8 cellular contexts compared by ENCODE assay signal in genomic region chr1:41672641-41673313, GRCh38.
DNase-seq lines count a peak whose midpoint lies in the region; ATAC-seq and TF ChIP-seq lines count a peak whose summit lies in the region.

No MANE protein-coding gene starts in this region.

- H2AFZ ChIP-seq in hepatocyte = no peak overlapping the region

- no peaks in the 10 kb centered on the region for H3K36me3 ChIP-seq in BLaER1
- no peaks in the 10 kb centered on the region for H3K36me3 ChIP-seq in HEK293 (ENCODE audit: control insufficient read depth in 2 of 2, insufficient read depth in 1 of 2, low read length in 2 of 2)
- no peaks in the 10 kb centered on the region for H3K36me3 ChIP-seq in hepatocyte (replicated peaks; ENCODE audit: insufficient read depth, low read depth)
- no peaks in the 10 kb centered on the region for H3K36me3 ChIP-seq in adrenal gland (replicated peaks in 1 of 2)

- DNase-seq in hepatocyte (ENCODE audit: low spot score) = no peak
- DNase-seq in adrenal gland = no peak
- no peak for DNase-seq in activated CD8-positive, alpha-beta memory T cell treated with anti-CD3 and anti-CD28 coated beads, Interleukin-2, amount 50 U/mL, for 4 hours

- TF ChIP-seq CTCF in HEK293 (tag by site-specific recombination; IDR thresholded peaks at IDR 0.05) (no peak), hepatocyte (IDR thresholded peaks at IDR 0.05; ENCODE audit: poor library complexity) (no peak), adrenal gland (IDR thresholded peaks at IDR 0.05) (no peak)

- no peaks in the 10 kb centered on the region for H3K79me2 ChIP-seq in hepatocyte

- no peaks in the 10 kb centered on the region for H3K36me3 Mint-ChIP-seq in activated T-helper 17 cell treated with anti-CD3 and anti-CD28 coated beads, Interleukin-2, amount 50 U/mL, for 72 hours (ENCODE audit: low read depth)

- CTCF ChIA-PET in HEK293 (lab: Yijun Ruan, JAX) = interaction anchor here (0.6 to 1.4 kb wide), 7 partner anchors 9 to 401 kb away, joined by 3 to 5 read pairs (median 3); no protein-coding TSS in a partner anchor

- H3K27ac ChIP-seq in BLaER1 (peak overlapping the region; percentile 86), HEK293 (ENCODE audit: extremely low read depth, low read depth, low read length) (no peak overlapping the region), hepatocyte (peak overlapping the region; percentile 85), adrenal gland (peak overlapping the region in 1 of 5 donors; percentile 8)

- H3K4me1 ChIP-seq in BLaER1 (peaks cover 98% of the 10 kb centered on the region), HEK293 (ENCODE audit: control insufficient read depth, insufficient read depth, low read length) (no peaks in the 10 kb centered on the region), hepatocyte (ENCODE audit: insufficient read depth) (peaks cover 16% of the 10 kb centered on the region), adrenal gland (replicated peaks in 1 of 2) (peaks cover 0 to 12% of the 10 kb centered on the region in 2 donors)

- H3K27me3 ChIP-seq in BLaER1 (no peaks in the 10 kb centered on the region), hepatocyte (no peaks in the 10 kb centered on the region), adrenal gland (no peaks in the 10 kb centered on the region)

- no peak for ATAC-seq in activated T-helper 17 cell treated with anti-CD3 and anti-CD28 coated beads, Interleukin-2, amount 50 U/mL, for 72 hours (replicated peaks)
- ATAC-seq in HG03469 (IDR thresholded peaks at IDR 0.05; ENCODE audit: unreplicated experiment) = no peak
- no peak for ATAC-seq in HG03342 (IDR thresholded peaks at IDR 0.05; ENCODE audit: unreplicated experiment)

- peaks cover 44% of the 10 kb centered on the region for H3K4me1 Mint-ChIP-seq in activated T-helper 17 cell treated with anti-CD3 and anti-CD28 coated beads, Interleukin-2, amount 50 U/mL, for 72 hours

- H3K4me3 Mint-ChIP-seq in activated T-helper 17 cell treated with anti-CD3 and anti-CD28 coated beads, Interleukin-2, amount 50 U/mL, for 72 hours = peak overlapping the region; percentile 57

- H3K9ac ChIP-seq in BLaER1 = peak overlapping the region; percentile 59

- H3K27ac Mint-ChIP-seq in activated T-helper 17 cell treated with anti-CD3 and anti-CD28 coated beads, Interleukin-2, amount 50 U/mL, for 72 hours = peak overlapping the region; percentile 86

- no peaks in the 10 kb centered on the region for H3K9me3 ChIP-seq in BLaER1
- no peaks in the 10 kb centered on the region for H3K9me3 ChIP-seq in HEK293 (ENCODE audit: control insufficient read depth, insufficient read depth, low read depth, low read length)
- no peaks in the 10 kb centered on the region for H3K9me3 ChIP-seq in hepatocyte (ENCODE audit: low read depth)
- H3K9me3 ChIP-seq in adrenal gland (replicated peaks in 1 of 3) = no peaks in the 10 kb centered on the region

- H3K4me3 ChIP-seq in BLaER1 (peak overlapping the region; percentile 56), HEK293 (ENCODE audit: low read depth, low read length) (no peak overlapping the region), hepatocyte (no peak overlapping the region), adrenal gland (no peak overlapping the region)

- TF ChIP-seq POLR2A in adrenal gland (IDR thresholded peaks at IDR 0.05) = no peak

- H4K20me1 ChIP-seq in BLaER1 (no peaks in the 10 kb centered on the region), hepatocyte (ENCODE audit: insufficient read depth, poor library complexity, severe bottlenecking) (no peaks in the 10 kb centered on the region)

- H3K27me3 Mint-ChIP-seq in activated T-helper 17 cell treated with anti-CD3 and anti-CD28 coated beads, Interleukin-2, amount 50 U/mL, for 72 hours = no peaks in the 10 kb centered on the region

- H3K4me2 ChIP-seq in BLaER1 (peak overlapping the region; percentile 91), hepatocyte (peak overlapping the region; percentile 25)

- 44% methylated on average over 9 of the region's 9 CpGs for WGBS in hepatocyte (ENCODE audit: low lambda C conversion rate, missing lambda C conversion rate)
- WGBS in adrenal gland, 4 donors = 73 to 83% (median 77%) methylated on average over 9 of the region's 9 CpGs

- POLR2A ChIA-PET in HEK293 (lab: Yijun Ruan, JAX) = interaction anchor here (1.1 kb wide), 1 partner anchor 37 kb away, joined by 3 read pairs; no protein-coding TSS in a partner anchor

- H3K9me2 ChIP-seq in hepatocyte (replicated peaks; ENCODE audit: insufficient read depth) = no peaks in the 10 kb centered on the region

- intact Hi-C loops in adrenal gland (cut with DNase I) = no loop called here

- H3K9me3 Mint-ChIP-seq in activated T-helper 17 cell treated with anti-CD3 and anti-CD28 coated beads, Interleukin-2, amount 50 U/mL, for 72 hours = no peaks in the 10 kb centered on the region

TF ChIP-seq in HEK293, 187 proteins besides CTCF, POLR2A, EP300 and RAD21:
- no peak for TF ChIP-seq ZBTB6 (tag by site-specific recombination; IDR thresholded peaks at IDR 0.05)
- TF ChIP-seq ZNF341 (tag by site-specific recombination; IDR thresholded peaks at IDR 0.05; ENCODE audit: low read depth) = peak; percentile 18; the same call in 1 of the 2 replicates
- TF ChIP-seq SP7 (tag by site-specific recombination; IDR thresholded peaks at IDR 0.05) = no peak
- no peak for TF ChIP-seq ZNF596 (tag by site-specific recombination; IDR thresholded peaks at IDR 0.05)
